ENCODE assay signal across 23 cellular contexts in genomic region chr1:200304146-200304545, GRCh38.
DNase-seq lines count a peak whose midpoint lies in the region; FAIRE-seq and TF ChIP-seq lines count a peak whose summit lies in the region.
"Had no signal": no experiment of that assay in that cellular context is flagged by ENCODE, and none has a peak within 500 bp of the region (broad histone marks: within the 10 kb centered on the region; RNA-seq: fewer than 3 reads in every experiment).

No MANE protein-coding gene starts in this region.

- no peak for DNase-seq in activated CD4-positive, alpha-beta T cell treated with anti-CD3 and anti-CD28 coated beads, Interleukin-2, amount 10 ng/mL, durations not matched to agents 24 days and 14 days
- DNase-seq in activated CD4-positive, alpha-beta T cell treated with anti-CD3 and anti-CD28 coated beads for 4 hours, result no peak
- DNase-seq in CD8-positive, alpha-beta memory T cell, result no peak
- DNase-seq in fibroblast of the aortic adventitia (ENCODE audit: low read depth) (peak; percentile 40), pons (ENCODE audit: low spot score) (peak; percentile 25), HuH-7 (ENCODE audit: low spot score) (no peak), AG08395 (ENCODE audit: low spot score) (no peak), GM12892 (ENCODE audit: insufficient read length) (no peak)
- DNase-seq: COR-L47; DMS 273 treated with DMSO at 0.1 percent for 48 hours; MM.1S; NCI-H1092; NCI-H1436 treated with DMSO at 0.1 percent for 48 hours; NCI-H2029 treated with DMSO at 0.1 percent for 48 hours; NCI-H748 treated with DMSO at 0.1 percent for 48 hours; NK-92 treated with Interleukin-12 subunit alpha and Interleukin-12 subunit beta, amount 100 ng/mL, for 24 hours; SHP77 had no signal

- peaks cover 23% of the 10 kb centered on the region for H3K4me1 Mint-ChIP-seq in activated CD4-positive, alpha-beta T cell treated with anti-CD3 and anti-CD28 coated beads, Interleukin-2, amount 10 ng/mL, durations not matched to agents 24 days and 14 days
- H3K4me1 Mint-ChIP-seq in CD8-positive, alpha-beta memory T cell, result peaks cover 11 to 22% (median 15%) of the 10 kb centered on the region in 3 donors

- H3K27ac ChIP-seq in CD8-positive, alpha-beta memory T cell (ENCODE audit: low read depth, low read length), result no peak overlapping the region
- H3K27ac ChIP-seq: 22Rv1; BLaER1 treated with 17β-estradiol and CSF1 and Interleukin-3, amounts not matched to agents 10 nM and 100 nM; SK-N-MC had no signal

- no peak for FAIRE-seq in GM12892 (lab: Jason Lieb, UNC)
- FAIRE-seq: G401.6, HTR-8/SVneo had no signal

- H3K27ac Mint-ChIP-seq in activated CD4-positive, alpha-beta T cell treated with anti-CD3 and anti-CD28 coated beads, Interleukin-2, amount 10 ng/mL, durations not matched to agents 24 days and 14 days, result peak overlapping the region; percentile 29
- H3K27ac Mint-ChIP-seq in CD8-positive, alpha-beta memory T cell, result no peak overlapping the region

- H3K36me3 ChIP-seq in CD8-positive, alpha-beta memory T cell (ENCODE audit: insufficient read depth, low read length), result no peaks in the 10 kb centered on the region
- H3K36me3 ChIP-seq: BLaER1 treated with 17β-estradiol and CSF1 and Interleukin-3, amounts not matched to agents 10 nM and 100 nM; HAP-1 had no signal

- no peak overlapping the region for H3K4me3 ChIP-seq in CD8-positive, alpha-beta memory T cell (ENCODE audit: low read length)
- H3K4me3 ChIP-seq in fibroblast of the aortic adventitia (ENCODE audit: low read depth, low read length), result no peak overlapping the region
- H3K4me3 ChIP-seq: BLaER1 treated with 17β-estradiol and CSF1 and Interleukin-3, amounts not matched to agents 10 nM and 100 nM; HAP-1; SK-N-MC had no signal

- no peaks in the 10 kb centered on the region for H3K9me3 ChIP-seq in CD8-positive, alpha-beta memory T cell (ENCODE audit: low read length)
- H3K9me3 ChIP-seq: BLaER1 treated with 17β-estradiol and CSF1 and Interleukin-3, amounts not matched to agents 10 nM and 100 nM; HAP-1 had no signal

- TF ChIP-seq CTCF in fibroblast of the aortic adventitia (IDR thresholded peaks at IDR 0.05; ENCODE audit: insufficient read depth, low read length), result no peak

- intact Hi-C loops in activated CD4-positive, alpha-beta T cell treated with anti-CD3 and anti-CD28 coated beads, Interleukin-2, amount 10 ng/mL, durations not matched to agents 24 days and 14 days (cut with micrococcal nuclease), result loop anchor here (5.0 to 10.0 kb wide), 3 partner anchors 47 to 619 kb away; no protein-coding TSS in a partner anchor

- no peak for TF ChIP-seq POLR2A in GM12892 (IDR thresholded peaks at IDR 0.05; ENCODE audit: low read depth, low read length)

- POLR2A ChIA-PET in CD8-positive, alpha-beta memory T cell (lab: Charles Lee), result no interaction called here

- H3K9me3 Mint-ChIP-seq in activated CD4-positive, alpha-beta T cell treated with anti-CD3 and anti-CD28 coated beads, Interleukin-2, amount 10 ng/mL, durations not matched to agents 24 days and 14 days, result no peaks in the 10 kb centered on the region
- H3K9me3 Mint-ChIP-seq in CD8-positive, alpha-beta memory T cell, result no peaks in the 10 kb centered on the region

- no peaks in the 10 kb centered on the region for H3K36me3 Mint-ChIP-seq in activated CD4-positive, alpha-beta T cell treated with anti-CD3 and anti-CD28 coated beads, Interleukin-2, amount 10 ng/mL, durations not matched to agents 24 days and 14 days (ENCODE audit: low read depth)
- H3K36me3 Mint-ChIP-seq in CD8-positive, alpha-beta memory T cell, result peaks cover 0 to 6% (median 0%) of the 10 kb centered on the region in 3 donors

- no peak overlapping the region for H3K4me3 Mint-ChIP-seq in activated CD4-positive, alpha-beta T cell treated with anti-CD3 and anti-CD28 coated beads, Interleukin-2, amount 10 ng/mL, durations not matched to agents 24 days and 14 days
- peak overlapping the region in 5 of 7 donors; percentile 1 to 83 (median 55) for H3K4me3 Mint-ChIP-seq in CD8-positive, alpha-beta memory T cell

- H3K4me1 ChIP-seq in CD8-positive, alpha-beta memory T cell (ENCODE audit: insufficient read depth, low read length), result peaks cover 11% of the 10 kb centered on the region

- H3K27me3 ChIP-seq in CD8-positive, alpha-beta memory T cell (ENCODE audit: insufficient read depth, low read length, poor library complexity, severe bottlenecking), result no peaks in the 10 kb centered on the region

- CTCF ChIA-PET in CD8-positive, alpha-beta memory T cell (lab: Charles Lee), result interaction anchor here (0.7 to 1.3 kb wide), 4 partner anchors 8 to 165 kb away, joined by 3 to 5 read pairs (median 4); no protein-coding TSS in a partner anchor

- peaks cover 31% of the 10 kb centered on the region for H3K27me3 Mint-ChIP-seq in activated CD4-positive, alpha-beta T cell treated with anti-CD3 and anti-CD28 coated beads, Interleukin-2, amount 10 ng/mL, durations not matched to agents 24 days and 14 days
- H3K27me3 Mint-ChIP-seq in CD8-positive, alpha-beta memory T cell, result no peaks in the 10 kb centered on the region

Comparison
In these comparisons a context has a peak if more than half of its experiments do, and no peak if none do; other contexts are left out.
1. DNase-seq: peak in fibroblast of the aortic adventitia (single experiment) and pons (single experiment); none in activated CD4-positive, alpha-beta T cell treated with anti-CD3 and anti-CD28 coated beads, Interleukin-2, amount 10 ng/mL, durations not matched to agents 24 days and 14 days (single experiment), activated CD4-positive, alpha-beta T cell treated with anti-CD3 and anti-CD28 coated beads for 4 hours (0 of 2), CD8-positive, alpha-beta memory T cell (0 of 5), HuH-7 (single experiment), AG08395 (single experiment) and GM12892 (single experiment).